16 cellular contexts compared by ENCODE assay signal in the genomic region with DNA sequence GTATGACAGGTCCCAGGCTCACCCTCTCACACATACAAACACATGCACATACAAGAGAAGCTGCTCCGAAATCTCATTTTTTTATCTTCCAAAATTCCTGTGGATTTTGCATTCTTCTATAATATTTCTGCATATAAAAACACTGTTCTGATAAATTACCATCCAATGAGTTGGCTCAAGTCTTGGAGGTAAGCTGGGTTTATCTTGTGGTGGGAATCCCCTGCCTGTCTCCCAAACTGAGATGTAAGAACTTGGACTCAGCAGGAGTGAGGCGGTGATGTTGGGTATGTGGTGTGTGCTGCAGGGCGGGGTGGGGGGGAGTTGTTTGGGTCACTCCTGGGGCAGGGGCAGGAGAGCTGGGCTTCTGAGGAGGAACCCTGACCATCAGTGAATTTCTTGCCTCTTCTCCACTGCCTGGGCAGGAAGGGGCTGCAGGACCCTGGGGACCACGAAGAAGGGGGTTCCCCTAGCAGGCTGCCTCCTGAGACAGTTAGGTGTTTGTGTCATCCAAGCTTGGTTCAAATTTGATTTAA.
"Had no signal": no experiment of that assay in that cellular context is flagged by ENCODE, and none has a peak within 500 bp of the region (broad histone marks: within the 10 kb centered on the region; RNA-seq: fewer than 3 reads in every experiment).

No MANE protein-coding gene starts in this region.

- DNase-seq: activated CD4-positive, alpha-beta T cell treated with anti-CD3 and anti-CD28 coated beads, Interleukin-2, amount 50 U/mL, for 48 hours; activated gamma-delta T cell treated with Interleukin-2 at 50 U/mL for 16 hours; brain microvascular endothelial cell; effector memory CD8-positive, alpha-beta T cell; left lung; natural killer cell; SK-N-SH; small intestine; stimulated activated CD4-positive, alpha-beta T cell treated with anti-CD3 and anti-CD28 coated beads, Interleukin-4, amount 100 ng/mL, for 4 hours; stimulated activated naive CD8-positive, alpha-beta T cell treated with anti-CD3 and anti-CD28 coated beads, Interleukin-15, Interleukin-2, amounts not matched to agents 100 U/mL and 50 U/mL, for 24 hours; T-helper 9 cell had no signal

- H3K9me3 ChIP-seq: gastroesophageal sphincter, left lung, SK-N-SH, suprapubic skin had no signal

- H3K9me3 Mint-ChIP-seq: effector memory CD8-positive, alpha-beta T cell; memory B cell; natural killer cell; T-cell had no signal

- H3K4me3 Mint-ChIP-seq: activated naive CD8-positive, alpha-beta T cell; effector memory CD8-positive, alpha-beta T cell; memory B cell; natural killer cell; T-cell had no signal

- H3K27ac ChIP-seq: brain microvascular endothelial cell, gastroesophageal sphincter, left lung, suprapubic skin had no signal

- H3K27ac Mint-ChIP-seq: activated naive CD8-positive, alpha-beta T cell; effector memory CD8-positive, alpha-beta T cell; memory B cell; natural killer cell; T-cell had no signal

- ATAC-seq: effector memory CD8-positive, alpha-beta T cell; natural killer cell; stimulated activated naive CD8-positive, alpha-beta T cell treated with anti-CD3 and anti-CD28 coated beads, Interleukin-15, Interleukin-2, amounts not matched to agents 100 U/mL and 50 U/mL, for 24 hours; T-cell had no signal

- H3K36me3 Mint-ChIP-seq: activated naive CD8-positive, alpha-beta T cell; memory B cell; natural killer cell; T-cell had no signal

- H3K4me1 Mint-ChIP-seq: natural killer cell had no signal

- H3K36me3 ChIP-seq: brain microvascular endothelial cell, gastroesophageal sphincter, left lung, suprapubic skin had no signal
